ENCODE assay signal across 1 cellular context in genomic region chr20:21053002-21053762, GRCh38.
TF ChIP-seq lines count a peak whose summit lies in the region.

No MANE protein-coding gene starts in this region.

TF ChIP-seq in HepG2, 621 proteins besides CTCF, POLR2A, EP300 and RAD21 (continued from another document and continues in another):
- no peak for TF ChIP-seq ZNF407 (CRISPR knock-in tag; IDR thresholded peaks at IDR 0.05; ENCODE audit: not compliant biosample characterization)
- no peak for TF ChIP-seq FLYWCH1 (CRISPR knock-in tag; IDR thresholded peaks at IDR 0.05)
- no peak for TF ChIP-seq NFIC (IDR thresholded peaks at IDR 0.05; ENCODE audit: low read length)
- TF ChIP-seq DNMT1 (CRISPR knock-in tag; IDR thresholded peaks at IDR 0.05) = no peak
- no peak for TF ChIP-seq ZNF878 (CRISPR knock-in tag; IDR thresholded peaks at IDR 0.05)
- no peak for TF ChIP-seq ZHX2 (IDR thresholded peaks at IDR 0.05; ENCODE audit: low read depth)
- TF ChIP-seq ZHX2 (CRISPR knock-in tag; IDR thresholded peaks at IDR 0.05; ENCODE audit: borderline replicate concordance) = no peak
- 0 out of 2 replicates have a peak, but pooled peaks have one; percentile 8 for TF ChIP-seq MAF1 (CRISPR knock-in tag; IDR thresholded peaks at IDR 0.05; ENCODE audit: borderline replicate concordance)
- TF ChIP-seq PAWR (CRISPR knock-in tag; IDR thresholded peaks at IDR 0.05; ENCODE audit: borderline replicate concordance) = no peak
- no peak for TF ChIP-seq KDM1A (CRISPR knock-in tag; IDR thresholded peaks at IDR 0.05)
- TF ChIP-seq ZNF816 (CRISPR knock-in tag; IDR thresholded peaks at IDR 0.05; ENCODE audit: borderline replicate concordance) = no peak
- TF ChIP-seq TEAD2 (CRISPR knock-in tag; IDR thresholded peaks at IDR 0.05) = no peak
- TF ChIP-seq MAFG (CRISPR knock-in tag; IDR thresholded peaks at IDR 0.05) = no peak
- TF ChIP-seq SP140L (CRISPR knock-in tag; IDR thresholded peaks at IDR 0.05; ENCODE audit: borderline replicate concordance) = no peak
- TF ChIP-seq ZNF207 (IDR thresholded peaks at IDR 0.05; ENCODE audit: borderline replicate concordance) = no peak
- peak; percentile 93 for TF ChIP-seq PHF21A (CRISPR knock-in tag; IDR thresholded peaks at IDR 0.05)
- no peak for TF ChIP-seq SCMH1 (CRISPR knock-in tag; IDR thresholded peaks at IDR 0.05; ENCODE audit: borderline replicate concordance)
- peak; percentile 98 for TF ChIP-seq CEBPB (IDR thresholded peaks at IDR 0.05; ENCODE audit: borderline replicate concordance, low read depth, low read length)
- no peak for TF ChIP-seq PLRG1 (conservative IDR thresholded peaks at IDR 0.05)
- no peak for TF ChIP-seq ZNF180 (CRISPR knock-in tag; IDR thresholded peaks at IDR 0.05; ENCODE audit: borderline replicate concordance, low read depth)
- TF ChIP-seq FOXP4 (CRISPR knock-in tag; IDR thresholded peaks at IDR 0.05) = peak; percentile 86; the same call in 1 of the 2 replicates
- no peak for TF ChIP-seq ZNF160 (CRISPR knock-in tag; IDR thresholded peaks at IDR 0.05)
- peak; percentile 53; the same call in 1 of the 2 replicates for TF ChIP-seq DPF2 (CRISPR knock-in tag; IDR thresholded peaks at IDR 0.05; ENCODE audit: borderline replicate concordance, low read depth)
- peak; percentile 52 for TF ChIP-seq HNF1B (CRISPR knock-in tag; IDR thresholded peaks at IDR 0.05)
- no peak for TF ChIP-seq NFE2 (CRISPR knock-in tag; IDR thresholded peaks at IDR 0.05)
- TF ChIP-seq NFRKB (IDR thresholded peaks at IDR 0.05) = no peak
- TF ChIP-seq MIER2 (CRISPR knock-in tag; IDR thresholded peaks at IDR 0.05) = no peak
- TF ChIP-seq ZNF800 (CRISPR knock-in tag; IDR thresholded peaks at IDR 0.05) = no peak
- TF ChIP-seq JARID2 (CRISPR knock-in tag; IDR thresholded peaks at IDR 0.05; ENCODE audit: insufficient replicate concordance) = no peak
- TF ChIP-seq BCL6 (CRISPR knock-in tag; IDR thresholded peaks at IDR 0.05) = peak; percentile 74
- no peak for TF ChIP-seq MXD1 (CRISPR knock-in tag; IDR thresholded peaks at IDR 0.05)
- TF ChIP-seq ZNF343 (CRISPR knock-in tag; IDR thresholded peaks at IDR 0.05) = no peak; the same call in 1 of the 2 replicates
- TF ChIP-seq TSC22D2 (CRISPR knock-in tag; IDR thresholded peaks at IDR 0.05; ENCODE audit: borderline replicate concordance) = no peak
- TF ChIP-seq POLR2AphosphoS5 (IDR thresholded peaks at IDR 0.05; ENCODE audit: low read depth, low read length) = no peak
- TF ChIP-seq ADNP (CRISPR knock-in tag; IDR thresholded peaks at IDR 0.05) = no peak
- TF ChIP-seq RFX1 (IDR thresholded peaks at IDR 0.05) = no peak
- no peak for TF ChIP-seq NR2F1 (CRISPR knock-in tag; IDR thresholded peaks at IDR 0.05)
- TF ChIP-seq ZNF337 (CRISPR knock-in tag; IDR thresholded peaks at IDR 0.05; ENCODE audit: borderline replicate concordance, low read depth) = no peak
- TF ChIP-seq BORCS8-MEF2B (CRISPR knock-in tag; IDR thresholded peaks at IDR 0.05) = no peak
- no peak for TF ChIP-seq ZNF263 (CRISPR knock-in tag; IDR thresholded peaks at IDR 0.05)
- no peak for TF ChIP-seq SMAD1 (CRISPR knock-in tag; IDR thresholded peaks at IDR 0.05; ENCODE audit: borderline replicate concordance, low read depth)
- no peak for TF ChIP-seq NFKBIZ (CRISPR knock-in tag; IDR thresholded peaks at IDR 0.05)
- TF ChIP-seq ZGPAT (CRISPR knock-in tag; IDR thresholded peaks at IDR 0.05) = peak; percentile 76; the same call in 1 of the 2 replicates
